34 cellular contexts compared by ENCODE assay signal in the genomic region with DNA sequence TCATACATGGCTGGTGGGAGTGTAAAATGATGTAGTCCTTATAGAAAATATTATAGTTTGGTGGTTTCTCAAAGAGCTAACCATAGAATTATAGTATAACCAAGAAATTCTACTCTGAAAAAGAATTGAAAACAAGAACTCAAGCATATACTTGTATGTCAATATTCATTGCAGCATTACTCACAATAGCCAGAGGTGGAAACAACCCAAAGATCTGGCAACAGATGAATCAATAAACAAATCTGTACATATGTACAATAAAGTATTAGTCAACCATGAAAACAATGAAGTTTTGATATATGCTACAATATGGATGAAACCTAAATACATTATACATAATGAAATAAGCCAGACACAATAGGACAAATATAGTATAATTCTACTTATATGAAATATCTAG. TPM values are rescaled to one million over a fixed set of nuclear protein-coding genes. Genes with fewer than 3 reads are reported as not detected.
"Had no signal": no experiment of that assay in that cellular context is flagged by ENCODE, and none has a peak within 500 bp of the region (broad histone marks: within the 10 kb centered on the region; RNA-seq: fewer than 3 reads in every experiment).

No MANE protein-coding gene starts in this region.

- H3K79me2 ChIP-seq: parathyroid adenoma had no signal

- FAIRE-seq: keratinocyte had no signal

- H3K36me3 Mint-ChIP-seq: immature natural killer cell; mesothelial cell of epicardium; naive B cell; natural killer cell treated with Interleukin-12 subunit alpha and Interleukin-12 subunit beta and Interleukin-15 and Interleukin-18, amount 100 ng/mL, for 72 hours had no signal

- H3K36me3 ChIP-seq: heart right ventricle, neutrophil, right atrium auricular region, suprapubic skin, transverse colon, upper lobe of right lung, uterus had no signal

- H2AFZ ChIP-seq: parathyroid adenoma had no signal

- H3K4me3 Mint-ChIP-seq: immature natural killer cell; mesothelial cell of epicardium; naive B cell; natural killer cell treated with Interleukin-12 subunit alpha and Interleukin-12 subunit beta and Interleukin-15 and Interleukin-18, amount 100 ng/mL, for 72 hours; neural crest cell; stimulated activated naive CD8-positive, alpha-beta T cell treated with anti-CD3 and anti-CD28 coated beads, Interleukin-15, amount 100 ng/mL, for 72 hours had no signal

- H3K27ac Mint-ChIP-seq: immature natural killer cell; mesothelial cell of epicardium; naive B cell; natural killer cell treated with Interleukin-12 subunit alpha and Interleukin-12 subunit beta and Interleukin-15 and Interleukin-18, amount 100 ng/mL, for 72 hours; progenitor cell of endocrine pancreas; stimulated activated naive CD8-positive, alpha-beta T cell treated with anti-CD3 and anti-CD28 coated beads, Interleukin-15, amount 100 ng/mL, for 72 hours had no signal

- H3K27ac ChIP-seq: dorsolateral prefrontal cortex, epithelial cell of prostate, heart right ventricle, neutrophil, parathyroid adenoma, right atrium auricular region, suprapubic skin, transverse colon, upper lobe of right lung had no signal

- H3K9me3 ChIP-seq: heart right ventricle, mucosa of descending colon, neutrophil, right atrium auricular region, suprapubic skin, transverse colon, upper lobe of right lung, uterus had no signal

- H3K4me2 ChIP-seq: smooth muscle cell had no signal

- H3K4me1 ChIP-seq: parathyroid adenoma, upper lobe of right lung had no signal

- ATAC-seq: esophagus mucosa; heart right ventricle; left ventricle myocardium superior; natural killer cell treated with Interleukin-12 subunit alpha and Interleukin-12 subunit beta and Interleukin-15 and Interleukin-18, amount 100 ng/mL, for 72 hours; sciatic nerve; stimulated activated naive CD8-positive, alpha-beta T cell treated with anti-CD3 and anti-CD28 coated beads, Interleukin-15, amount 100 ng/mL, for 72 hours; upper lobe of right lung had no signal

- DNase-seq: dorsolateral prefrontal cortex; effector CD4-positive, alpha-beta T cell; foreskin fibroblast; glutamatergic neuron; heart right ventricle; hypothalamus; immature natural killer cell; left ventricle myocardium superior; mesenchymal stem cell; mucosa of descending colon; naive B cell; stimulated activated CD4-positive, alpha-beta T cell treated with anti-CD3 and anti-CD28 coated beads, Interleukin-12 subunit alpha, Interleukin-12 subunit beta, amount 100 ng/mL, for 4 hours; stimulated activated CD4-positive, alpha-beta T cell treated with anti-CD3 and anti-CD28 coated beads, Interleukin-1b, Interleukin-23, amount 100 ng/mL, for 48 hours; stimulated activated CD4-positive, alpha-beta T cell treated with anti-CD3 and anti-CD28 coated beads, Interleukin-4, amount 100 ng/mL, for 1 hour; stimulated activated CD8-positive, alpha-beta memory T cell treated with anti-CD3 and anti-CD28 coated beads, Interleukin-4, amount 100 ng/mL, for 48 hours; stimulated activated naive CD4-positive, alpha-beta T cell; stimulated activated naive CD8-positive, alpha-beta T cell treated with anti-CD3 and anti-CD28 coated beads, Interleukin-15, amount 100 ng/mL, for 72 hours; transverse colon; upper lobe of right lung; uterus had no signal

- H3K4me3 ChIP-seq: dorsolateral prefrontal cortex, heart right ventricle, lung, mucosa of descending colon, right atrium auricular region, smooth muscle cell, suprapubic skin, transverse colon, upper lobe of right lung, uterus had no signal

- H3K27me3 ChIP-seq: dorsolateral prefrontal cortex, heart right ventricle, neutrophil, right atrium auricular region, suprapubic skin, transverse colon, upper lobe of right lung, uterus had no signal

- H3K27me3 Mint-ChIP-seq: stimulated activated naive CD8-positive, alpha-beta T cell treated with anti-CD3 and anti-CD28 coated beads, Interleukin-15, amount 100 ng/mL, for 72 hours had no signal

- H3K4me1 Mint-ChIP-seq: immature natural killer cell; naive B cell; stimulated activated naive CD8-positive, alpha-beta T cell treated with anti-CD3 and anti-CD28 coated beads, Interleukin-15, amount 100 ng/mL, for 72 hours had no signal

- H3K9me3 Mint-ChIP-seq: immature natural killer cell; mesothelial cell of epicardium; naive B cell; natural killer cell treated with Interleukin-12 subunit alpha and Interleukin-12 subunit beta and Interleukin-15 and Interleukin-18, amount 100 ng/mL, for 72 hours; neural crest cell; stimulated activated naive CD8-positive, alpha-beta T cell treated with anti-CD3 and anti-CD28 coated beads, Interleukin-15, amount 100 ng/mL, for 72 hours had no signal

RNA-seq across cellular contexts. Expression of gene XCL1, which starts 29.7 kb away (rescaled TPM):
- total RNA-seq: esophagus mucosa, neural crest cell, sciatic nerve, smooth muscle cell, suprapubic skin had no signal
